In the genomic region with DNA sequence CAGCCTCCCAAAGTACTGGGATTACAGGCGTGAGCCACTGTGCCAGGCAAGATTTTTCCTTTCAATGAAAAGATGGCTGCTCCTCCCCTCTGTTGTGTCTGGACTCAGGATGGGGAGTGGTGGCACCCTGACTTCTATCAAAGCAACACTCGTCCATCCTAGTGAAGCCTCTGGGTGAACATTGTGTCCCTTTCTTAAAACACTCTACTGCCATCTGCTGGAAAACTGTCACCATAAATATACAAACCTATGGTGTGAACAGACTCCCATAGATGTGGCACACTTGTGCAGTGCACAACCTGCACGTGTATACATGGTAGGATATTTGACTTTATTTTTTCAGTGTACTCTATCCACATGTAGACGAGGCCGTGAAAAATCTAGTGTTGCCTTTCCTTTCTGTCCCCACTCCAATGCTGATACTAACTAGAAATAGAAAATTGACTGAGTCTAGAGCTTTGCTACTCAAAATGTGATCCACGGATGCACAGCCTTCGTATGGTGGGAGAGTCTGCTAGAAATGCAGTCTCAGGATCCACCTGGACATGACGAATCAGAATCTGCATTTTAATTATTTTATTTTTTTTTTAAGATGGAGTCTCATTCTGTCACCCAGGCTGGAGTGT, we compare ENCODE assay signal across 8 cellular contexts. TPM values are rescaled to one million over a fixed set of nuclear protein-coding genes. Genes with fewer than 3 reads are reported as not detected.
DNase-seq lines count a peak whose midpoint lies in the region; ATAC-seq and TF ChIP-seq lines count a peak whose summit lies in the region.

No MANE protein-coding gene starts in this region.

- DNase-seq in DMS114 treated with DMSO at 0.1 percent for 48 hours (lab: John Stamatoyannopoulos, UW; ENCODE audit: unreplicated experiment) (peak; percentile 86), HL-60 (ENCODE audit: low read depth in 1 of 2, low spot score in 1 of 2) (peak in 1 of 2 experiments; percentile 55), NCI-H524 (lab: John Stamatoyannopoulos, UW) (peak; percentile 82 to 93), fibroblast of peridontal ligament (ENCODE audit: extremely low read depth) (peak; percentile 88), neural progenitor cell (ENCODE audit: low spot score) (peak; percentile 92)
- DNase-seq in activated CD4-positive, alpha-beta T cell treated with anti-CD3 and anti-CD28 coated beads, Interleukin-2, amount 10 ng/mL, durations not matched to agents 7 days and 5 days = peak; percentile 75

- H3K9ac ChIP-seq in neural progenitor cell = no peak overlapping the region

- peak overlapping the region; percentile 6 for H2AFZ ChIP-seq in neural progenitor cell (replicated peaks)

- no peaks in the 10 kb centered on the region for H3K27me3 Mint-ChIP-seq in activated CD4-positive, alpha-beta T cell treated with anti-CD3 and anti-CD28 coated beads, Interleukin-2, amount 10 ng/mL, durations not matched to agents 7 days and 5 days
- H3K27me3 Mint-ChIP-seq in neural progenitor cell (ENCODE audit: insufficient read depth, low read depth) = peaks cover 10% of the 10 kb centered on the region

- peaks cover 10% of the 10 kb centered on the region for H3K9me3 Mint-ChIP-seq in activated CD4-positive, alpha-beta T cell treated with anti-CD3 and anti-CD28 coated beads, Interleukin-2, amount 10 ng/mL, durations not matched to agents 7 days and 5 days
- no peaks in the 10 kb centered on the region for H3K9me3 Mint-ChIP-seq in neural progenitor cell

- ATAC-seq in GM19455 (IDR thresholded peaks at IDR 0.05; ENCODE audit: unreplicated experiment) (peak; percentile 70), GM18870 (IDR thresholded peaks at IDR 0.05; ENCODE audit: unreplicated experiment) (no peak)

- H3K27ac ChIP-seq in HL-60 (replicated peaks) (no peak overlapping the region), neural progenitor cell (no peak overlapping the region)

- H3K4me1 Mint-ChIP-seq in activated CD4-positive, alpha-beta T cell treated with anti-CD3 and anti-CD28 coated beads, Interleukin-2, amount 10 ng/mL, durations not matched to agents 7 days and 5 days = peaks cover 17% of the 10 kb centered on the region
- H3K4me1 Mint-ChIP-seq in neural progenitor cell = peaks cover 17% of the 10 kb centered on the region

- CTCF ChIA-PET in activated CD4-positive, alpha-beta T cell treated with anti-CD3 and anti-CD28 coated beads, Interleukin-2, amount 10 ng/mL, durations not matched to agents 7 days and 5 days (lab: Charles Lee) = interaction anchor here (0.7 to 3.7 kb wide), 6 partner anchors 9 to 357 kb away, joined by 3 to 13 read pairs (median 4); no protein-coding TSS in a partner anchor

- no peaks in the 10 kb centered on the region for H3K27me3 ChIP-seq in HL-60 (ENCODE audit: insufficient read depth, poor library complexity, severe bottlenecking)
- no peaks in the 10 kb centered on the region for H3K27me3 ChIP-seq in neural progenitor cell

- no peaks in the 10 kb centered on the region for H4K20me1 ChIP-seq in neural progenitor cell (ENCODE audit: low read depth)

- no peaks in the 10 kb centered on the region for H3K36me3 ChIP-seq in neural progenitor cell

- H3K36me3 Mint-ChIP-seq in activated CD4-positive, alpha-beta T cell treated with anti-CD3 and anti-CD28 coated beads, Interleukin-2, amount 10 ng/mL, durations not matched to agents 7 days and 5 days (ENCODE audit: low read depth) = peaks cover 2% of the 10 kb centered on the region
- no peaks in the 10 kb centered on the region for H3K36me3 Mint-ChIP-seq in neural progenitor cell

- H3K27ac Mint-ChIP-seq in activated CD4-positive, alpha-beta T cell treated with anti-CD3 and anti-CD28 coated beads, Interleukin-2, amount 10 ng/mL, durations not matched to agents 7 days and 5 days = no peak overlapping the region
- no peak overlapping the region for H3K27ac Mint-ChIP-seq in neural progenitor cell

- TF ChIP-seq CTCF in HL-60 (IDR thresholded peaks at IDR 0.05; ENCODE audit: insufficient read depth, low read length) (peak; percentile 31), neural progenitor cell (IDR thresholded peaks at IDR 0.05) (peak; percentile 76)

- no peaks in the 10 kb centered on the region for H3K9me3 ChIP-seq in neural progenitor cell (ENCODE audit: low read depth)

- H3K4me1 ChIP-seq in neural progenitor cell = peaks cover 6% of the 10 kb centered on the region

- H3F3A ChIP-seq in neural progenitor cell (ENCODE audit: low read depth) = peaks cover 13% of the 10 kb centered on the region

- H3K4me3 ChIP-seq in HL-60 (replicated peaks; ENCODE audit: insufficient read depth, low read length) (no peak overlapping the region), neural progenitor cell (no peak overlapping the region)

- no peak overlapping the region for H3K4me3 Mint-ChIP-seq in activated CD4-positive, alpha-beta T cell treated with anti-CD3 and anti-CD28 coated beads, Interleukin-2, amount 10 ng/mL, durations not matched to agents 7 days and 5 days
- no peak overlapping the region for H3K4me3 Mint-ChIP-seq in neural progenitor cell

- no peak overlapping the region for H3K4me2 ChIP-seq in neural progenitor cell

- H3K79me2 ChIP-seq in neural progenitor cell (ENCODE audit: low read depth) = no peaks in the 10 kb centered on the region

- POLR2A ChIA-PET in activated CD4-positive, alpha-beta T cell treated with anti-CD3 and anti-CD28 coated beads, Interleukin-2, amount 10 ng/mL, durations not matched to agents 7 days and 5 days (lab: Charles Lee) = no interaction called here

RNA-seq across cellular contexts. Expression of a gene that starts 55.9 kb away (rescaled TPM):
- 1 to 10 TPM; 2.6 to 3.1 TPM for total RNA-seq in activated CD4-positive, alpha-beta T cell treated with anti-CD3 and anti-CD28 coated beads, Interleukin-2, amount 10 ng/mL, durations not matched to agents 7 days and 5 days
- total RNA-seq in neural progenitor cell (ENCODE audit: low replicate concordance) = 2.7 and 5.0 TPM in 2 replicates
